8 cellular contexts compared by ENCODE assay signal in genomic region chr9:21789541-21790037, GRCh38. TPM values are rescaled to one million over a fixed set of nuclear protein-coding genes. Genes with fewer than 3 reads are reported as not detected.
A peak's percentile ranks its signal among the peaks of the same experiment; 100 is the strongest.
DNase-seq lines count a peak whose midpoint lies in the region; ATAC-seq, FAIRE-seq and TF ChIP-seq lines count a peak whose summit lies in the region.

No MANE protein-coding gene starts in this region.

- peak overlapping the region in 4 of 9 donors; percentile 11 to 63 (median 36) for H3K27ac Mint-ChIP-seq in naive thymus-derived CD4-positive, alpha-beta T cell

- CTCF ChIA-PET in naive thymus-derived CD4-positive, alpha-beta T cell (lab: Charles Lee) = interaction anchor here (0.7 to 3.4 kb wide), 14 partner anchors 9 to 463 kb away, joined by 3 to 76 read pairs (median 7); no protein-coding TSS in a partner anchor

- no peaks in the 10 kb centered on the region for H3K9me3 ChIP-seq in naive thymus-derived CD4-positive, alpha-beta T cell (ENCODE audit: control insufficient read depth in 2 of 3, low read length in 3 of 3)
- H3K9me3 ChIP-seq in vagina = no peaks in the 10 kb centered on the region

- no peaks in the 10 kb centered on the region for H3K36me3 Mint-ChIP-seq in naive thymus-derived CD4-positive, alpha-beta T cell

- intact Hi-C loops in naive thymus-derived CD4-positive, alpha-beta T cell (cut with micrococcal nuclease) = loop anchor here (1.0 to 5.0 kb wide), 20 partner anchors 13 to 1863 kb away; partner anchors contain the start of gene MTAP (in 1 of the 2)
- intact Hi-C loops in vagina (cut with DNase I) = no loop called here

- TF ChIP-seq CTCF in vagina (IDR thresholded peaks at IDR 0.05) = peak; percentile 64 to 88 (median 87)

- POLR2A ChIA-PET in naive thymus-derived CD4-positive, alpha-beta T cell (lab: Charles Lee) = interaction anchor here (0.6 kb wide), 1 partner anchor 176 kb away, joined by 5 read pairs; no protein-coding TSS in a partner anchor

- ATAC-seq in HG03280 (IDR thresholded peaks at IDR 0.05; ENCODE audit: unreplicated experiment) = peak; percentile 96
- ATAC-seq in esophagus mucosa = peak; percentile 94
- ATAC-seq in naive thymus-derived CD4-positive, alpha-beta T cell = peak; percentile 98

- FAIRE-seq in GM19239 (lab: Jason Lieb, UNC) = peak; percentile 95

- peaks cover 0 to 7% (median 0%) of the 10 kb centered on the region in 7 donors for H3K4me1 Mint-ChIP-seq in naive thymus-derived CD4-positive, alpha-beta T cell

- H3K4me3 Mint-ChIP-seq in naive thymus-derived CD4-positive, alpha-beta T cell = peak overlapping the region in 9 of 10 donors; percentile 55 to 85 (median 73)

- no peak for TF ChIP-seq POLR2A in vagina (IDR thresholded peaks at IDR 0.05)

- no peak overlapping the region for H3K27ac ChIP-seq in naive thymus-derived CD4-positive, alpha-beta T cell (ENCODE audit: low read depth, low read length)
- no peak overlapping the region for H3K27ac ChIP-seq in vagina

- H3K27me3 ChIP-seq in naive thymus-derived CD4-positive, alpha-beta T cell (ENCODE audit: control insufficient read depth in 2 of 2, insufficient read depth in 2 of 2, low read length in 2 of 2) = no peaks in the 10 kb centered on the region
- no peaks in the 10 kb centered on the region for H3K27me3 ChIP-seq in vagina

- DNase-seq in COLO829 (ENCODE audit: low spot score) (peak; percentile 59), GM19239 (ENCODE audit: insufficient read length, low spot score) (peak; percentile 21), NCI-H226 (peak; percentile 12), vagina (ENCODE audit: extremely low spot score in 2 of 2) (no peak)
- peak; percentile 32 to 47 for DNase-seq in activated CD4-positive, alpha-beta T cell treated with anti-CD3 and anti-CD28 coated beads, Interleukin-2, amount 50 U/mL, for 48 hours
- DNase-seq in naive thymus-derived CD4-positive, alpha-beta T cell = peak in 7 of 9 donors; percentile 60 to 80 (median 72)

- H3K36me3 ChIP-seq in naive thymus-derived CD4-positive, alpha-beta T cell (ENCODE audit: control insufficient read depth in 2 of 3, insufficient read depth in 3 of 3, low read length in 3 of 3) = no peaks in the 10 kb centered on the region
- H3K36me3 ChIP-seq in vagina = no peaks in the 10 kb centered on the region

- H3K4me3 ChIP-seq in naive thymus-derived CD4-positive, alpha-beta T cell (ENCODE audit: low read length) = peak overlapping the region; percentile 18
- H3K4me3 ChIP-seq in vagina = no peak overlapping the region

- peaks cover 0 to 45% (median 0%) of the 10 kb centered on the region in 5 donors for H3K27me3 Mint-ChIP-seq in naive thymus-derived CD4-positive, alpha-beta T cell

- no peaks in the 10 kb centered on the region for H3K4me1 ChIP-seq in naive thymus-derived CD4-positive, alpha-beta T cell (ENCODE audit: control insufficient read depth in 2 of 2, insufficient read depth in 2 of 2, low read length in 2 of 2)
- H3K4me1 ChIP-seq in vagina = no peaks in the 10 kb centered on the region

- H3K9me3 Mint-ChIP-seq in naive thymus-derived CD4-positive, alpha-beta T cell = no peaks in the 10 kb centered on the region

RNA-seq across cellular contexts. Expression of gene MTAP, which starts 12.8 kb away (rescaled TPM):
- total RNA-seq in esophagus mucosa (50.5 TPM), vagina (19.9 TPM)
- 10 to 100 TPM; 29.0 to 50.7 (median 43.2) TPM for total RNA-seq in naive thymus-derived CD4-positive, alpha-beta T cell
- polyA plus RNA-seq in naive thymus-derived CD4-positive, alpha-beta T cell = 10 to 100 TPM; 13.1 to 20.3 TPM

Comparison
In these comparisons a context has a peak if more than half of its experiments do, and no peak if none do; other contexts are left out.
1. DNase-seq: peak in COLO829 (single experiment), GM19239 (single experiment), NCI-H226 (single experiment), activated CD4-positive, alpha-beta T cell treated with anti-CD3 and anti-CD28 coated beads, Interleukin-2, amount 50 U/mL, for 48 hours (2 of 2) and naive thymus-derived CD4-positive, alpha-beta T cell (7 of 9); none in vagina (0 of 2).
2. Peak in every context shown above with its lines, with median percentiles within 50 percentile points of each other: ATAC-seq.